ENCODE assay signal across 16 cellular contexts in genomic region chr2:70956141-70956540, GRCh38. TPM values are rescaled to one million over a fixed set of nuclear protein-coding genes. Genes with fewer than 3 reads are reported as not detected.
DNase-seq lines count a peak whose midpoint lies in the region; TF ChIP-seq lines count a peak whose summit lies in the region.
"Had no signal": no experiment of that assay in that cellular context is flagged by ENCODE, and none has a peak within 500 bp of the region (broad histone marks: within the 10 kb centered on the region; RNA-seq: fewer than 3 reads in every experiment).

No MANE protein-coding gene starts in this region.

- H3K27ac Mint-ChIP-seq in osteocyte (ENCODE audit: unreplicated experiment) (no peak overlapping the region), glutamatergic neuron (ENCODE audit: unreplicated experiment) (no peak overlapping the region)
- H3K27ac Mint-ChIP-seq: CD4-positive, alpha-beta memory T cell; HFFc6 had no signal

- peak; percentile 44 for DNase-seq in activated effector memory CD4-positive, alpha-beta T cell treated with anti-CD3 and anti-CD28 coated beads, Interleukin-2, amount 50 U/mL, for 16 hours
- DNase-seq in activated effector memory CD4-positive, alpha-beta T cell treated with Interleukin-2 at 50 U/mL for 16 hours = no peak
- DNase-seq in mesenteric fat pad (ENCODE audit: low spot score) = peak; percentile 67
- peak; percentile 32 for DNase-seq in osteocyte (ENCODE audit: extremely low spot score, unreplicated experiment)
- peak; percentile 8 for DNase-seq in ureter (ENCODE audit: low spot score)
- DNase-seq in NCI-H1694 treated with DMSO at 0.1 percent for 48 hours (lab: John Stamatoyannopoulos, UW) = no peak
- DNase-seq in glutamatergic neuron = no peak
- DNase-seq: C1 segment of cervical spinal cord; Calu3; CD4-positive, alpha-beta memory T cell; COR-L47; DMS153; DND-41; GOT3; HFFc6 had no signal

- H3K36me3 Mint-ChIP-seq in osteocyte (ENCODE audit: unreplicated experiment) = peaks cover 2% of the 10 kb centered on the region
- H3K36me3 Mint-ChIP-seq in glutamatergic neuron (ENCODE audit: unreplicated experiment) = no peaks in the 10 kb centered on the region
- H3K36me3 Mint-ChIP-seq: CD4-positive, alpha-beta memory T cell had no signal

- H3K27me3 Mint-ChIP-seq in osteocyte (ENCODE audit: unreplicated experiment) (peaks cover 4% of the 10 kb centered on the region), glutamatergic neuron (ENCODE audit: unreplicated experiment) (peaks cover 10% of the 10 kb centered on the region)

- H3K9me3 Mint-ChIP-seq in osteocyte (ENCODE audit: unreplicated experiment) (no peaks in the 10 kb centered on the region), glutamatergic neuron (ENCODE audit: unreplicated experiment) (peaks cover 2% of the 10 kb centered on the region)
- H3K9me3 Mint-ChIP-seq: CD4-positive, alpha-beta memory T cell; HFFc6 had no signal

- H3K4me1 Mint-ChIP-seq in osteocyte (ENCODE audit: unreplicated experiment) (peaks cover 3% of the 10 kb centered on the region), glutamatergic neuron (ENCODE audit: low read depth, unreplicated experiment) (no peaks in the 10 kb centered on the region)

- H3K4me3 Mint-ChIP-seq in osteocyte (ENCODE audit: unreplicated experiment) (no peak overlapping the region), glutamatergic neuron (ENCODE audit: unreplicated experiment) (no peak overlapping the region)
- H3K4me3 Mint-ChIP-seq: CD4-positive, alpha-beta memory T cell; HFFc6 had no signal

- TF ChIP-seq CTCF in osteocyte (IDR thresholded peaks at IDR 0.05) = no peak
- no peak for TF ChIP-seq CTCF in glutamatergic neuron (IDR thresholded peaks at IDR 0.05; ENCODE audit: partially characterized antibody, unreplicated experiment)

RNA-seq across cellular contexts. Expression of gene ATP6V1B1, which starts 20.4 kb away (rescaled TPM):
- total RNA-seq in mesenteric fat pad = 2.4 TPM
- 6.3 and 6.5 TPM in 2 replicates for total RNA-seq in osteocyte
- 2.4 TPM for total RNA-seq in ureter
- total RNA-seq in glutamatergic neuron (ENCODE audit: unreplicated experiment) = not detected
- total RNA-seq: Calu3; CD4-positive, alpha-beta memory T cell had no signal

RNA-seq across cellular contexts. Expression of gene ANKRD53, which starts 22.3 kb away (rescaled TPM):
- 17.6 TPM for total RNA-seq in mesenteric fat pad
- total RNA-seq in osteocyte = 1.9 and 2.7 TPM in 2 replicates
- total RNA-seq in ureter = 1.8 TPM
- total RNA-seq in glutamatergic neuron (ENCODE audit: unreplicated experiment) = 11.7 TPM
- total RNA-seq: A172, Calu3 had no signal

RNA-seq across cellular contexts. Expression of gene TEX261, which starts 38.5 kb away (rescaled TPM):
- total RNA-seq in mesenteric fat pad (86.8 TPM), osteocyte (64.7 and 71.2 TPM in 2 replicates), ureter (74.5 TPM), glutamatergic neuron (ENCODE audit: unreplicated experiment) (43.0 TPM)

RNA-seq across cellular contexts. Expression of gene VAX2, which starts 55.8 kb away (rescaled TPM):
- total RNA-seq in mesenteric fat pad (2.0 TPM), osteocyte (5.9 and 8.3 TPM in 2 replicates), ureter (0.44 TPM), glutamatergic neuron (ENCODE audit: unreplicated experiment) (3.6 TPM)
- total RNA-seq: Calu3; CD4-positive, alpha-beta memory T cell had no signal

Comparison
In these comparisons a context has a peak if more than half of its experiments do, and no peak if none do; other contexts are left out.
1. DNase-seq: peak in activated effector memory CD4-positive, alpha-beta T cell treated with anti-CD3 and anti-CD28 coated beads, Interleukin-2, amount 50 U/mL, for 16 hours (single experiment), mesenteric fat pad (single experiment), osteocyte (single experiment) and ureter (single experiment); none in activated effector memory CD4-positive, alpha-beta T cell treated with Interleukin-2 at 50 U/mL for 16 hours (single experiment), NCI-H1694 treated with DMSO at 0.1 percent for 48 hours (single experiment) and glutamatergic neuron (single experiment).